ENCODE assay signal across 8 cellular contexts in genomic region chr6:99424022-99424421, GRCh38. TPM values are rescaled to one million over a fixed set of nuclear protein-coding genes. Genes with fewer than 3 reads are reported as not detected.
DNase-seq lines count a peak whose midpoint lies in the region; ATAC-seq, FAIRE-seq and TF ChIP-seq lines count a peak whose summit lies in the region.

No MANE protein-coding gene starts in this region.

- DNase-seq in GM12864 (ENCODE audit: low read depth), result no peak
- no peak for DNase-seq in T-cell
- DNase-seq in fibroblast of the aortic adventitia (ENCODE audit: low read depth), result no peak
- DNase-seq in gastrocnemius medialis, result no peak
- no peak for DNase-seq in NK-92 (lab: John Stamatoyannopoulos, UW; ENCODE audit: unreplicated experiment)
- no peak for DNase-seq in NCI-H1417 treated with DMSO at 0.1 percent for 48 hours (lab: John Stamatoyannopoulos, UW)
- no peak for DNase-seq in GM12892 (ENCODE audit: insufficient read length)

- H3K27ac Mint-ChIP-seq in T-cell, result peak overlapping the region; percentile 5 to 72

- H3K4me3 Mint-ChIP-seq in T-cell, result peak overlapping the region; percentile 93 to 100 (median 99)

- peak overlapping the region; percentile 94 to 97 (median 94) for H3K27ac ChIP-seq in gastrocnemius medialis

- FAIRE-seq in GM12892 (lab: Jason Lieb, UNC), result no peak

- in situ Hi-C loops in gastrocnemius medialis (cut with MboI; ENCODE audit: low sequenced_read_pairs in 4 of 4), result loop anchor here in 1 of 4 donors (10.0 kb wide), 1 partner anchor 91 kb away; the partner anchor contains the start of gene USP45

- no peaks in the 10 kb centered on the region for H3K36me3 ChIP-seq in gastrocnemius medialis

- peaks cover 15% of the 10 kb centered on the region for H3K36me3 Mint-ChIP-seq in T-cell

- H3K27me3 ChIP-seq in gastrocnemius medialis, result no peaks in the 10 kb centered on the region

- TF ChIP-seq POLR2A in gastrocnemius medialis (IDR thresholded peaks at IDR 0.05) (no peak), GM12892 (IDR thresholded peaks at IDR 0.05; ENCODE audit: low read depth, low read length) (no peak)

- CTCF ChIA-PET in T-cell (lab: Charles Lee), result interaction anchor here (0.7 to 2.4 kb wide), 7 partner anchors 9 to 145 kb away, joined by 3 to 14 read pairs (median 3); partner anchors contain the start of gene CCNC (in 1 of the 2)

- intact Hi-C loops in gastrocnemius medialis (cut with DNase I; ENCODE audit: low total_unique reads), result loop anchor here (2.0 to 10.0 kb wide), 5 partner anchors 31 to 479 kb away; partner anchors contain the start of genes CCNC, FBXL4 and USP45

- no peaks in the 10 kb centered on the region for H3K9me3 Mint-ChIP-seq in T-cell

- H3K4me3 ChIP-seq in GM12864 (ENCODE audit: low read depth, low read length), result peak overlapping the region; percentile 76
- H3K4me3 ChIP-seq in fibroblast of the aortic adventitia (ENCODE audit: low read depth, low read length), result peak overlapping the region; percentile 98
- peak overlapping the region; percentile 76 to 88 (median 84) for H3K4me3 ChIP-seq in gastrocnemius medialis

- no peaks in the 10 kb centered on the region for H3K9me3 ChIP-seq in gastrocnemius medialis

- H3K4me1 Mint-ChIP-seq in T-cell, result peaks cover 72 to 75% (median 75%) of the 10 kb centered on the region in 3 donors

- peaks cover 66 to 70% of the 10 kb centered on the region in 2 donors for H3K4me1 ChIP-seq in gastrocnemius medialis

- ATAC-seq in T-cell (replicated peaks in 1 of 4) (no peak), gastrocnemius medialis (no peak), HG03108 (IDR thresholded peaks at IDR 0.05; ENCODE audit: unreplicated experiment) (no peak)

- TF ChIP-seq CTCF in GM12864 (IDR thresholded peaks at IDR 0.05; ENCODE audit: low read depth, low read length, missing control alignments) (no peak), fibroblast of the aortic adventitia (IDR thresholded peaks at IDR 0.05; ENCODE audit: insufficient read depth, low read length) (no peak), gastrocnemius medialis (IDR thresholded peaks at IDR 0.05 in 4 of 5, conservative IDR thresholded peaks at IDR 0.05 in 1 of 5) (no peak)

- no peaks in the 10 kb centered on the region for H3K27me3 Mint-ChIP-seq in T-cell

- POLR2A ChIA-PET in T-cell (lab: Charles Lee), result interaction anchor here (0.6 to 1.8 kb wide), 14 partner anchors 9 to 592 kb away, joined by 3 to 11 read pairs (median 4); partner anchors contain the start of gene COQ3 (in 2 of the 2)

RNA-seq across cellular contexts. Expression of gene PNISR, which starts 1.1 kb away (rescaled TPM):
- total RNA-seq in T-cell (100 to 1,000 TPM; 212 to 351 (median 234) TPM), fibroblast of the aortic adventitia (ENCODE audit: low replicate concordance) (60.4 and 69.4 TPM in 2 replicates), gastrocnemius medialis (10 to 100 TPM; 20.5 to 86.1 (median 25.2) TPM)
- 127 TPM for polyA plus RNA-seq in GM12892 (2012; ENCODE audit: missing spikeins)

RNA-seq across cellular contexts. Expression of gene COQ3, which starts 30.0 kb away (rescaled TPM):
- 1 to 10 TPM; 2.0 to 5.0 (median 2.9) TPM for total RNA-seq in T-cell
- total RNA-seq in fibroblast of the aortic adventitia (ENCODE audit: low replicate concordance), result 6.3 and 8.9 TPM in 2 replicates
- 10 to 100 TPM in 1 of 4 donors, 1 to 10 TPM in 3; 4.2 to 11.4 (median 7.3) TPM for total RNA-seq in gastrocnemius medialis
- 17.9 TPM for polyA plus RNA-seq in GM12892 (2012; ENCODE audit: missing spikeins)
